Comparison of ENCODE assay signal across 8 cellular contexts in the genomic region with DNA sequence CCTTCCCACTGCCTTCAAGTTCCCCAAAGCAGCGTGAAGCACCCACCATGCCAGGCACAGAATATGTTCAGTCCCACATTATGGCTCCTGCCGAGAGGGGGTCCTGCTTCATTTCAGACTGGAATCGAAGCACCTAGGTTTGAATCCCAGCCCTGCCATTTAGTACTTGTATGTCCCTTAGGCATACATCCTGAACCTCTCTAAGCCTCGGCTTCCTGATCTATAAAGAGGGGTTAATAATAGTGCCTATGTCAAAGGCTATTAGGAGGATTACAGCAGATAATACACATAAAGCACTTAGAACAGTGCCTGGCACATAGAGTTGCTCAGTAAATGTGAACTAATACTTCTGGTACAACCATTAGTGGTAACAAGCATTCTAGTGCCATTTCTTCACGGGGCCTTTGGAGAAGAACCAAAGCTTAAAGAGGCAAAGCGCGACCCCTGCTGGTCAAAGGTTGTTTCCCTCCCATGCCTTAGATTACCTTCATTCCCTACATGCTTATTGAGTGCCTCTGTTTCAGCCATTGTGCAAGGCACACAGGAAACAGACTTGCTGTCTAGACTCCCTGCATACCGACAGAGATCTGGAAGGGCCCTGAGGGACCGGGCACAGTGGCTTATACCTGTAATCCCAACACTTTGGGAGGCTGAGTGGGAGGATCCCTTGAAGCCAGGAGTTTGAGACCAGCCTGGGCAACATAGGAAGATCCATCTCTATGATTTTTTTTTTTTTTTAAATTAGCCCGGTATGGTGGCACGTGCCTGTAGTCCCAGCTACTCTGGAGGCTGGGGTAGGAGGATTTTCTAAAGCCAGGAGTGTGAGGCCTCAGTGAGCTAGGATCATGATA.
A peak's percentile ranks its signal among the peaks of the same experiment; 100 is the strongest.
DNase-seq lines count a peak whose midpoint lies in the region; ATAC-seq and TF ChIP-seq lines count a peak whose summit lies in the region.

No MANE protein-coding gene starts in this region.

- H2AFZ ChIP-seq in mammary epithelial cell (ENCODE audit: low read depth, low read length) = no peak overlapping the region

- in situ Hi-C loops in mammary epithelial cell (cut with MboI; ENCODE audit: low sequenced_read_pairs in 2 of 2) = loop anchor here (5.0 to 25.0 kb wide), 4 partner anchors 164 to 384 kb away; no protein-coding TSS in a partner anchor

- H3K9ac ChIP-seq in mammary epithelial cell (ENCODE audit: insufficient read depth, low read length) = no peak overlapping the region

- 42% methylated on average over 11 of the region's 11 CpGs for WGBS in mammary epithelial cell (ENCODE audit: low coverage, missing lambda C conversion rate)

- dilution Hi-C loops in mammary epithelial cell (cut with HindIII; ENCODE audit: low sequenced_read_pairs) = no loop called here

- H3K9me3 ChIP-seq in WERI-Rb-1 (ENCODE audit: severe bottlenecking) = no peaks in the 10 kb centered on the region
- H3K9me3 ChIP-seq in mammary epithelial cell (replicated peaks; ENCODE audit: insufficient read depth, low read length) = no peaks in the 10 kb centered on the region

- intact Hi-C loops in mammary epithelial cell (cut with micrococcal nuclease) = loop anchor here (1.0 kb wide), 3 partner anchors 161 to 192 kb away; no protein-coding TSS in a partner anchor

- TF ChIP-seq CTCF in WERI-Rb-1 (IDR thresholded peaks at IDR 0.05; ENCODE audit: low read depth, low read length) = peak; percentile 86
- peak; percentile 90 to 95 for TF ChIP-seq CTCF in mammary epithelial cell (conservative IDR thresholded peaks at IDR 0.05 in 1 of 2, IDR thresholded peaks at IDR 0.05 in 1 of 2; ENCODE audit: extremely low read depth in 1 of 2, insufficient read depth in 1 of 2, low read depth in 1 of 2, low read length in 2 of 2)

- H3K36me3 ChIP-seq in WERI-Rb-1 = no peaks in the 10 kb centered on the region
- no peaks in the 10 kb centered on the region for H3K36me3 ChIP-seq in mammary epithelial cell (ENCODE audit: insufficient read depth, low read length)

- DNase-seq in activated gamma-delta T cell treated with Interleukin-2 at 50 U/mL for 16 hours (peak; percentile 82), activated gamma-delta T cell (lab: John Stamatoyannopoulos, UW) (no peak), NCI-H2196 treated with DMSO at 0.1 percent for 48 hours (lab: John Stamatoyannopoulos, UW; ENCODE audit: unreplicated experiment) (peak; percentile 67), WERI-Rb-1 (peak; percentile 87), mammary epithelial cell (peak; percentile 89), islet precursor cell (peak; percentile 97)
- DNase-seq in stimulated activated CD4-positive, alpha-beta T cell treated with anti-CD3 and anti-CD28 coated beads, Interleukin-15, amount 100 ng/mL, for 48 hours (ENCODE audit: low read depth in 2 of 2) = peak; percentile 59 to 75

- H3K27me3 ChIP-seq in WERI-Rb-1 (ENCODE audit: insufficient read depth, low read depth, severe bottlenecking) (no peaks in the 10 kb centered on the region), mammary epithelial cell (ENCODE audit: insufficient read depth, low read length) (no peaks in the 10 kb centered on the region)

- H3K27ac ChIP-seq in WERI-Rb-1 (no peak overlapping the region), mammary epithelial cell (ENCODE audit: insufficient read depth, low read depth, low read length) (no peak overlapping the region)

- no peaks in the 10 kb centered on the region for H3K79me2 ChIP-seq in mammary epithelial cell (ENCODE audit: insufficient read depth, low read length)

- no peaks in the 10 kb centered on the region for H3K4me1 ChIP-seq in mammary epithelial cell (ENCODE audit: insufficient read depth, low read length)

- no peak overlapping the region for H3K4me2 ChIP-seq in mammary epithelial cell (ENCODE audit: insufficient read depth, low read depth, low read length)

- CTCF ChIA-PET in mammary epithelial cell (lab: Charles Lee; ENCODE audit: low non-redundant PET) = interaction anchor here (0.6 to 1.3 kb wide), 5 partner anchors 172 to 209 kb away, joined by 3 to 7 read pairs (median 4); no protein-coding TSS in a partner anchor

- no TSS peak for BruUV-seq in mammary epithelial cell (replicated peaks; lab: Mats Ljungman, UMichigan)

- H4K20me1 ChIP-seq in mammary epithelial cell (ENCODE audit: insufficient read depth, low read length) = no peaks in the 10 kb centered on the region

- peak; percentile 69 for ATAC-seq in HG03066 (IDR thresholded peaks at IDR 0.05; ENCODE audit: low read depth, unreplicated experiment)

- H3K4me3 ChIP-seq in WERI-Rb-1 (ENCODE audit: low read depth, low read length) (no peak overlapping the region), mammary epithelial cell (replicated peaks in 1 of 3; ENCODE audit: insufficient read depth in 1 of 3, low read depth in 2 of 3, low read length in 3 of 3) (no peak overlapping the region)
